In genomic region chr10:101329341-101330032, GRCh38 we compare ENCODE assay signal across 18 cellular contexts. TPM values are rescaled to one million over a fixed set of nuclear protein-coding genes. Genes with fewer than 3 reads are reported as not detected.
A peak's percentile ranks its signal among the peaks of the same experiment; 100 is the strongest.
DNase-seq lines count a peak whose midpoint lies in the region; ATAC-seq, FAIRE-seq and TF ChIP-seq lines count a peak whose summit lies in the region.
"Had no signal": no experiment of that assay in that cellular context is flagged by ENCODE, and none has a peak within 500 bp of the region (broad histone marks: within the 10 kb centered on the region; RNA-seq: fewer than 3 reads in every experiment).

No MANE protein-coding gene starts in this region.

- no peak for ATAC-seq in A549
- no peak for ATAC-seq in IMR-90 (ENCODE audit: low read depth)
- no peak for ATAC-seq in PC-3
- ATAC-seq in HG02798 (IDR thresholded peaks at IDR 0.05; ENCODE audit: poor library complexity, unreplicated experiment), result no peak
- ATAC-seq: GM23338 had no signal

- H3K9me3 Mint-ChIP-seq in nephron, result peaks cover 2% of the 10 kb centered on the region

- no peaks in the 10 kb centered on the region for H3K79me2 ChIP-seq in PC-3 (ENCODE audit: low read length)

- H3K9ac ChIP-seq in IMR-90 (ENCODE audit: low read depth, low read length) (no peak overlapping the region), PC-3 (ENCODE audit: low read length) (no peak overlapping the region)

- no peaks in the 10 kb centered on the region for H3K9me1 ChIP-seq in IMR-90 (ENCODE audit: insufficient read depth, low read length)

- no peak overlapping the region for H2BK20ac ChIP-seq in IMR-90 (ENCODE audit: low read depth, low read length)

- no peak overlapping the region for H2AK9ac ChIP-seq in IMR-90 (replicated peaks; ENCODE audit: low read depth, low read length, poor library complexity)

- H2AFZ ChIP-seq in IMR-90 (replicated peaks; ENCODE audit: low read length, poor library complexity) (no peak overlapping the region), PC-3 (ENCODE audit: low read length) (no peak overlapping the region)

- no peak for TF ChIP-seq POLR2A in A549 (IDR thresholded peaks at IDR 0.05; ENCODE audit: low read length)
- TF ChIP-seq POLR2A in IMR-90 (IDR thresholded peaks at IDR 0.05; ENCODE audit: low read depth, low read length), result no peak
- TF ChIP-seq POLR2A in breast epithelium (IDR thresholded peaks at IDR 0.05), result no peak

- H3K27me3 ChIP-seq in IMR-90 (ENCODE audit: control insufficient read depth, insufficient read depth, low read length), result peaks cover 46% of the 10 kb centered on the region
- H3K27me3 ChIP-seq in PC-3 (ENCODE audit: low read length), result no peaks in the 10 kb centered on the region
- H3K27me3 ChIP-seq in breast epithelium, result no peaks in the 10 kb centered on the region
- H3K27me3 ChIP-seq: BE2C had no signal

- no peak overlapping the region for H3K23ac ChIP-seq in IMR-90 (ENCODE audit: low read depth, low read length)

- H3K27ac ChIP-seq in A549, result no peak overlapping the region
- no peak overlapping the region for H3K27ac ChIP-seq in IMR-90 (ENCODE audit: insufficient read depth, low read length)
- no peak overlapping the region for H3K27ac ChIP-seq in PC-3 (ENCODE audit: low read length)
- H3K27ac ChIP-seq in breast epithelium, result no peak overlapping the region
- H3K27ac ChIP-seq: C4-2B had no signal

- dilution Hi-C loops in IMR-90 (cut with HindIII; ENCODE audit: low sequenced_read_pairs, unreplicated experiment), result no loop called here

- no peak for TF ChIP-seq EP300 in A549 (IDR thresholded peaks at IDR 0.05)

- TF ChIP-seq CTCF in A549 (IDR thresholded peaks at IDR 0.05), result no peak
- no peak for TF ChIP-seq CTCF in IMR-90 (conservative IDR thresholded peaks at IDR 0.05; ENCODE audit: low read depth, low read length)
- TF ChIP-seq CTCF in nephron (IDR thresholded peaks at IDR 0.05; ENCODE audit: unreplicated experiment in 3 of 3), result no peak
- no peak for TF ChIP-seq CTCF in PC-3 (conservative IDR thresholded peaks at IDR 0.05; ENCODE audit: low read depth, low read length)
- TF ChIP-seq CTCF in breast epithelium (IDR thresholded peaks at IDR 0.05), result no peak

- no peak overlapping the region for H2BK5ac ChIP-seq in IMR-90 (ENCODE audit: low read depth, low read length, poor library complexity, severe bottlenecking)

- H3K9me2 ChIP-seq in PC-3 (replicated peaks; ENCODE audit: low read length), result no peaks in the 10 kb centered on the region

- H3K56ac ChIP-seq in IMR-90 (ENCODE audit: extremely low read depth, insufficient read depth, low read length), result no peak overlapping the region

- H3K36me3 ChIP-seq in IMR-90 (ENCODE audit: control insufficient read depth, insufficient read depth, low read length) (no peaks in the 10 kb centered on the region), PC-3 (ENCODE audit: low read depth, low read length) (no peaks in the 10 kb centered on the region), breast epithelium (no peaks in the 10 kb centered on the region)
- H3K36me3 ChIP-seq: BE2C had no signal

- H4K20me1 ChIP-seq in IMR-90 (ENCODE audit: insufficient read depth, low read length) (no peaks in the 10 kb centered on the region; the same call in 1 of the 2 replicates), PC-3 (ENCODE audit: low read length) (no peaks in the 10 kb centered on the region)

- no peak overlapping the region for H3K18ac ChIP-seq in IMR-90 (ENCODE audit: low read depth, low read length)

- peak overlapping the region; percentile 50 to 83 (median 74) for H3K27ac Mint-ChIP-seq in nephron
- H3K27ac Mint-ChIP-seq: CD4-positive, alpha-beta memory T cell; GM23338; IgD-negative memory B cell had no signal

- DNase-seq in A549 (ENCODE audit: low read depth in 1 of 2, low spot score in 1 of 2) (no peak), IMR-90 (no peak), NCI-H82 treated with DMSO at 0.1 percent for 48 hours (lab: John Stamatoyannopoulos, UW; ENCODE audit: unreplicated experiment) (peak; percentile 85), SHP77 (lab: John Stamatoyannopoulos, UW) (no peak), PC-3 (no peak), breast epithelium (ENCODE audit: low spot score in 2 of 2) (no peak)
- DNase-seq: BE2C; CD4-positive, alpha-beta memory T cell; DMS79; EL; H7 had no signal

- peaks cover 9% of the 10 kb centered on the region for H3K27me3 Mint-ChIP-seq in nephron (ENCODE audit: low read depth)

- no peak overlapping the region for H2BK120ac ChIP-seq in IMR-90 (ENCODE audit: low read depth, low read length)

- no peak overlapping the region for H3K14ac ChIP-seq in IMR-90 (replicated peaks; ENCODE audit: low read depth, low read length)

- 53% methylated on average over 3 of the region's 3 CpGs for WGBS in A549 (ENCODE audit: missing lambda C conversion rate)
- WGBS in IMR-90 (ENCODE audit: extremely low coverage in 2 of 2, insufficient read length in 1 of 2), 2 experiments, result 33% methylated on average over 1 of the region's 3 CpGs; no CpG with 5 or more reads in 1 of the 2 experiments

- no peak overlapping the region for H4K8ac ChIP-seq in IMR-90 (ENCODE audit: low read depth in 2 of 2, low read length in 2 of 2)

- H3K4me2 ChIP-seq in A549 (no peak overlapping the region), IMR-90 (ENCODE audit: low read depth, low read length) (no peak overlapping the region), PC-3 (ENCODE audit: low read length) (no peak overlapping the region)
- H3K4me2 ChIP-seq: GM23338 had no signal

- no peak overlapping the region for H3K4ac ChIP-seq in IMR-90 (ENCODE audit: low read depth, low read length)

- H4K91ac ChIP-seq in IMR-90 (ENCODE audit: insufficient read depth, low read depth, low read length), result no peak overlapping the region

- POLR2A ChIA-PET in A549 (lab: Yijun Ruan, JAX) (no interaction called here), IMR-90 (lab: Charles Lee; ENCODE audit: unreplicated experiment) (no interaction called here), PC-3 (lab: Charles Lee; ENCODE audit: unreplicated experiment) (no interaction called here)

- no peak overlapping the region for H4K5ac ChIP-seq in IMR-90 (ENCODE audit: low read depth, low read length)

- H3K4me1 ChIP-seq in A549, result no peaks in the 10 kb centered on the region
- H3K4me1 ChIP-seq in IMR-90 (ENCODE audit: control insufficient read depth, insufficient read depth, low read length), result peaks cover 2% of the 10 kb centered on the region; the same call in 1 of the 2 replicates
- H3K4me1 ChIP-seq in PC-3 (ENCODE audit: insufficient read depth, low read length), result no peaks in the 10 kb centered on the region; the same call in 1 of the 2 replicates
- no peaks in the 10 kb centered on the region for H3K4me1 ChIP-seq in breast epithelium
- H3K4me1 ChIP-seq: BE2C had no signal

- no peak for FAIRE-seq in A549 (lab: Jason Lieb, UNC)
- FAIRE-seq: G401.6, GM12891 had no signal

- no peak overlapping the region for H3K4me3 ChIP-seq in A549
- no peak overlapping the region for H3K4me3 ChIP-seq in IMR-90 (ENCODE audit: insufficient read depth, low read depth, low read length)
- H3K4me3 ChIP-seq in PC-3 (ENCODE audit: low read length), result no peak overlapping the region
- no peak overlapping the region for H3K4me3 ChIP-seq in breast epithelium
- H3K4me3 ChIP-seq: GM23338 had no signal

- no peaks in the 10 kb centered on the region for H3K9me3 ChIP-seq in A549
- peaks cover 3% of the 10 kb centered on the region; the same call in 1 of the 2 replicates for H3K9me3 ChIP-seq in IMR-90 (ENCODE audit: control insufficient read depth, insufficient read depth, low read length)
- no peaks in the 10 kb centered on the region for H3K9me3 ChIP-seq in PC-3 (ENCODE audit: low read length)
- H3K9me3 ChIP-seq in breast epithelium, result no peaks in the 10 kb centered on the region
- H3K9me3 ChIP-seq: BE2C had no signal

- no peaks in the 10 kb centered on the region for H3F3A ChIP-seq in PC-3 (ENCODE audit: low read length, unreplicated experiment)

- CTCF ChIA-PET in A549 (lab: Yijun Ruan, JAX), result interaction anchor here (1.3 to 1.8 kb wide), 2 partner anchors 26 to 32 kb away, joined by 4 to 6 read pairs; no protein-coding TSS in a partner anchor
- CTCF ChIA-PET in IMR-90 (lab: Yijun Ruan, JAX), result no interaction called here
- CTCF ChIA-PET in PC-3 (lab: Charles Lee), result no interaction called here

- BruUV-seq in IMR-90 (replicated peaks; lab: Mats Ljungman, UMichigan) (no TSS peak), PC-3 (replicated peaks; lab: Mats Ljungman, UMichigan) (no TSS peak)

- intact Hi-C loops in IMR-90 (cut with micrococcal nuclease), result no loop called here
- intact Hi-C loops in PC-3 (cut with micrococcal nuclease), result no loop called here
- intact Hi-C loops in breast epithelium (cut with DNase I; ENCODE audit: low total_unique reads), result no loop called here

- H3K79me1 ChIP-seq in IMR-90 (ENCODE audit: low read depth in 1 of 2, low read length in 2 of 2), result no peaks in the 10 kb centered on the region

- TF ChIP-seq RAD21 in A549 (conservative IDR thresholded peaks at IDR 0.05 in 1 of 2, IDR thresholded peaks at IDR 0.05 in 1 of 2), result no peak
- no peak for TF ChIP-seq RAD21 in IMR-90 (IDR thresholded peaks at IDR 0.05; ENCODE audit: low read length)

- H2BK15ac ChIP-seq in IMR-90 (ENCODE audit: low read depth, low read length), result no peak overlapping the region

- peaks cover 44% of the 10 kb centered on the region for H3K4me1 Mint-ChIP-seq in nephron
- H3K4me1 Mint-ChIP-seq: CD4-positive, alpha-beta memory T cell had no signal

- in situ Hi-C loops in IMR-90 (cut with MboI; ENCODE audit: low sequenced_read_pairs), result no loop called here

- H3K36me3 Mint-ChIP-seq in nephron (ENCODE audit: low read depth), result no peaks in the 10 kb centered on the region
- H3K36me3 Mint-ChIP-seq: CD4-positive, alpha-beta memory T cell; IgD-negative memory B cell had no signal

- H3K4me3 Mint-ChIP-seq in nephron, result peak overlapping the region in 1 of 3 experiments; percentile 26
- H3K4me3 Mint-ChIP-seq: CD4-positive, alpha-beta memory T cell; GM23338; IgD-negative memory B cell had no signal

- H2AK5ac ChIP-seq in IMR-90 (ENCODE audit: low read depth, low read length), result no peak overlapping the region

TF ChIP-seq in IMR-90, 13 proteins besides CTCF, POLR2A, EP300 and RAD21 (continues in another document):
- TF ChIP-seq RCOR1 (IDR thresholded peaks at IDR 0.05; ENCODE audit: insufficient replicate concordance, low read length) (no peak), NFE2L2 (IDR thresholded peaks at IDR 0.05; ENCODE audit: low read depth, low read length) (no peak), MXI1 (IDR thresholded peaks at IDR 0.05; ENCODE audit: borderline replicate concordance, low read depth, low read length) (no peak), RFX5 (IDR thresholded peaks at IDR 0.05; ENCODE audit: low read depth, low read length) (peak; percentile 76; the same call in 1 of the 2 replicates)

RNA-seq across cellular contexts. Expression of gene BTRC, which starts 24.5 kb away (rescaled TPM):
- polyA plus RNA-seq in A549 (2011; rRNA removed), result 15.6 and 23.1 TPM in 2 replicates
- polyA plus RNA-seq in A549 (2012; cell fraction: cytosol; rRNA removed), result 3.7 and 4.1 TPM in 2 replicates
- polyA plus RNA-seq in A549 (2012; cell fraction: nucleus; rRNA removed), result 4.4 and 6.8 TPM in 2 replicates
- 7.4 to 8.0 TPM (median 7.8 TPM) in 3 replicates for polyA plus RNA-seq in A549 (2017; fragmentation: RNase III; extraction: RNeasy Plus Mini Kit Qiagen cat#74134 plus additional on column Dnase treatment)
- polyA minus RNA-seq in A549 (2011; rRNA and poly(A)+ RNA removed), result 17.9 and 21.4 TPM in 2 replicates
- total RNA-seq in IMR-90 (2012; rRNA removed), result 7.7 and 11.7 TPM in 2 replicates
- 7.1 and 8.4 TPM in 2 replicates for polyA plus RNA-seq in IMR-90 (2012; rRNA removed)
- 3.1 and 3.6 TPM in 2 replicates for polyA plus RNA-seq in IMR-90 (2012; cell fraction: cytosol; rRNA removed)
- 3.9 and 18.7 TPM in 2 replicates for polyA plus RNA-seq in IMR-90 (2012; cell fraction: nucleus; rRNA removed; ENCODE audit: low replicate concordance)
- 4.4 and 5.7 TPM in 2 replicates for total RNA-seq in PC-3 (2014; rRNA removed)
- 10 to 100 TPM; 13.4 to 24.3 (median 15.1) TPM for total RNA-seq in breast epithelium
